Comparison of ENCODE assay signal across 10 cellular contexts in genomic region chr9:109113892-109114609, GRCh38. TPM values are rescaled to one million over a fixed set of nuclear protein-coding genes. Genes with fewer than 3 reads are reported as not detected.
DNase-seq lines count a peak whose midpoint lies in the region; ATAC-seq and TF ChIP-seq lines count a peak whose summit lies in the region.
"Had no signal": no experiment of that assay in that cellular context is flagged by ENCODE, and none has a peak within 500 bp of the region (broad histone marks: within the 10 kb centered on the region; RNA-seq: fewer than 3 reads in every experiment).

No MANE protein-coding gene starts in this region.

- no peak overlapping the region for H3K4me3 Mint-ChIP-seq in natural killer cell treated with Interleukin-12 subunit alpha and Interleukin-12 subunit beta and Interleukin-15 and Interleukin-18, amount 100 ng/mL, for 72 hours
- H3K4me3 Mint-ChIP-seq in natural killer cell (no peak overlapping the region), chondrocyte (ENCODE audit: unreplicated experiment) (no peak overlapping the region), mesothelial cell of epicardium (no peak overlapping the region), endothelial cell (ENCODE audit: unreplicated experiment) (no peak overlapping the region)

- peak overlapping the region; percentile 1 for H3K4me3 ChIP-seq in upper lobe of right lung

- no peaks in the 10 kb centered on the region for H3K27me3 ChIP-seq in upper lobe of right lung
- H3K27me3 ChIP-seq: neutrophil had no signal

- no peak for ATAC-seq in natural killer cell treated with Interleukin-12 subunit alpha and Interleukin-12 subunit beta and Interleukin-15 and Interleukin-18, amount 100 ng/mL, for 72 hours
- ATAC-seq in natural killer cell (no peak), upper lobe of right lung (peak; percentile 76), GM18870 (IDR thresholded peaks at IDR 0.05; ENCODE audit: unreplicated experiment) (no peak)

- no peaks in the 10 kb centered on the region for H3K36me3 ChIP-seq in upper lobe of right lung
- H3K36me3 ChIP-seq: neutrophil had no signal

- peak overlapping the region; percentile 73 for H3K27ac ChIP-seq in upper lobe of right lung
- H3K27ac ChIP-seq: neutrophil had no signal

- H3K4me1 Mint-ChIP-seq in natural killer cell treated with Interleukin-12 subunit alpha and Interleukin-12 subunit beta and Interleukin-15 and Interleukin-18, amount 100 ng/mL, for 72 hours (ENCODE audit: low read depth in 2 of 2) = peaks cover 52 to 64% of the 10 kb centered on the region in 2 donors
- peaks cover 74 to 75% of the 10 kb centered on the region in 2 donors for H3K4me1 Mint-ChIP-seq in natural killer cell
- H3K4me1 Mint-ChIP-seq in chondrocyte (ENCODE audit: low read depth) = peaks cover 90% of the 10 kb centered on the region
- peaks cover 80% of the 10 kb centered on the region for H3K4me1 Mint-ChIP-seq in mesothelial cell of epicardium
- peaks cover 17% of the 10 kb centered on the region for H3K4me1 Mint-ChIP-seq in endothelial cell (ENCODE audit: unreplicated experiment)

- H3K36me3 Mint-ChIP-seq in natural killer cell treated with Interleukin-12 subunit alpha and Interleukin-12 subunit beta and Interleukin-15 and Interleukin-18, amount 100 ng/mL, for 72 hours = peaks cover 6% of the 10 kb centered on the region
- H3K36me3 Mint-ChIP-seq in natural killer cell = no peaks in the 10 kb centered on the region
- H3K36me3 Mint-ChIP-seq in chondrocyte (ENCODE audit: low read depth) = no peaks in the 10 kb centered on the region
- peaks cover 2% of the 10 kb centered on the region for H3K36me3 Mint-ChIP-seq in mesothelial cell of epicardium
- peaks cover 4% of the 10 kb centered on the region for H3K36me3 Mint-ChIP-seq in endothelial cell (ENCODE audit: low read depth, unreplicated experiment)

- H3K4me1 ChIP-seq in upper lobe of right lung = peaks cover 91% of the 10 kb centered on the region

- H3K27me3 Mint-ChIP-seq in natural killer cell treated with Interleukin-12 subunit alpha and Interleukin-12 subunit beta and Interleukin-15 and Interleukin-18, amount 100 ng/mL, for 72 hours = no peaks in the 10 kb centered on the region
- H3K27me3 Mint-ChIP-seq in natural killer cell (ENCODE audit: low read depth in 2 of 2) (no peaks in the 10 kb centered on the region), chondrocyte (ENCODE audit: low read depth) (no peaks in the 10 kb centered on the region), mesothelial cell of epicardium (ENCODE audit: low read depth) (no peaks in the 10 kb centered on the region), endothelial cell (ENCODE audit: unreplicated experiment) (peaks cover 7% of the 10 kb centered on the region)

- peak overlapping the region; percentile 3 to 27 for H3K27ac Mint-ChIP-seq in natural killer cell treated with Interleukin-12 subunit alpha and Interleukin-12 subunit beta and Interleukin-15 and Interleukin-18, amount 100 ng/mL, for 72 hours
- H3K27ac Mint-ChIP-seq in natural killer cell = peak overlapping the region in 1 of 2 donors; percentile 51
- peak overlapping the region; percentile 78 for H3K27ac Mint-ChIP-seq in chondrocyte (ENCODE audit: unreplicated experiment)
- H3K27ac Mint-ChIP-seq in mesothelial cell of epicardium = peak overlapping the region; percentile 75
- no peak overlapping the region for H3K27ac Mint-ChIP-seq in endothelial cell (ENCODE audit: unreplicated experiment)

- DNase-seq in natural killer cell treated with Interleukin-12 subunit alpha and Interleukin-12 subunit beta and Interleukin-15 and Interleukin-18, amount 100 ng/mL, for 72 hours (ENCODE audit: low spot score) = no peak
- DNase-seq in natural killer cell (no peak), chondrocyte (ENCODE audit: low spot score) (no peak), mesothelial cell of epicardium (ENCODE audit: low spot score in 2 of 2, unreplicated experiment in 2 of 2) (no peak), upper lobe of right lung (no peak), endothelial cell (ENCODE audit: low spot score) (no peak)
- DNase-seq in activated effector memory CD4-positive, alpha-beta T cell treated with anti-CD3 and anti-CD28 coated beads, Interleukin-2, amount 50 U/mL, for 16 hours = no peak
- DNase-seq: NCI-H2081 had no signal

- H3K9me3 Mint-ChIP-seq in natural killer cell treated with Interleukin-12 subunit alpha and Interleukin-12 subunit beta and Interleukin-15 and Interleukin-18, amount 100 ng/mL, for 72 hours = no peaks in the 10 kb centered on the region
- H3K9me3 Mint-ChIP-seq in natural killer cell (no peaks in the 10 kb centered on the region), chondrocyte (ENCODE audit: low read depth) (no peaks in the 10 kb centered on the region), mesothelial cell of epicardium (no peaks in the 10 kb centered on the region), endothelial cell (ENCODE audit: unreplicated experiment) (no peaks in the 10 kb centered on the region)

- H3K9me3 ChIP-seq in upper lobe of right lung = no peaks in the 10 kb centered on the region
- H3K9me3 ChIP-seq: neutrophil had no signal

- intact Hi-C loops in natural killer cell (cut with micrococcal nuclease) = no loop called here
- intact Hi-C loops in upper lobe of right lung (cut with DNase I) = no loop called here

- TF ChIP-seq CTCF in natural killer cell (IDR thresholded peaks at IDR 0.05) (no peak), chondrocyte (IDR thresholded peaks at IDR 0.05) (no peak), mesothelial cell of epicardium (IDR thresholded peaks at IDR 0.05; ENCODE audit: unreplicated experiment) (no peak), upper lobe of right lung (IDR thresholded peaks at IDR 0.05) (no peak), endothelial cell (IDR thresholded peaks at IDR 0.05; ENCODE audit: unreplicated experiment) (no peak)

RNA-seq across cellular contexts. Expression of gene TMEM245, which starts 5.7 kb away (rescaled TPM):
- total RNA-seq in natural killer cell treated with Interleukin-12 subunit alpha and Interleukin-12 subunit beta and Interleukin-15 and Interleukin-18, amount 100 ng/mL, for 72 hours = 10 to 100 TPM; 23.9 to 26.7 TPM
- total RNA-seq in natural killer cell = 10 to 100 TPM; 14.5 to 22.5 (median 21.8) TPM
- 39.6 to 48.3 TPM (median 43.8 TPM) in 3 replicates for total RNA-seq in chondrocyte
- 73.0 to 77.9 TPM (median 74.6 TPM) in 3 replicates for total RNA-seq in mesothelial cell of epicardium
- total RNA-seq in upper lobe of right lung = 92.1 TPM
- total RNA-seq in endothelial cell (ENCODE audit: unreplicated experiment) = 32.6 TPM

RNA-seq across cellular contexts. Expression of gene FRRS1L, which starts 53.0 kb away (rescaled TPM):
- total RNA-seq in natural killer cell treated with Interleukin-12 subunit alpha and Interleukin-12 subunit beta and Interleukin-15 and Interleukin-18, amount 100 ng/mL, for 72 hours = not detected
- total RNA-seq in natural killer cell (not detected), chondrocyte (3.6 to 5.3 TPM (median 4.1 TPM) in 3 replicates), mesothelial cell of epicardium (12.4 to 14.6 TPM (median 14.4 TPM) in 3 replicates), upper lobe of right lung (0.09 TPM), endothelial cell (ENCODE audit: unreplicated experiment) (0.03 TPM)
